In the genomic region with DNA sequence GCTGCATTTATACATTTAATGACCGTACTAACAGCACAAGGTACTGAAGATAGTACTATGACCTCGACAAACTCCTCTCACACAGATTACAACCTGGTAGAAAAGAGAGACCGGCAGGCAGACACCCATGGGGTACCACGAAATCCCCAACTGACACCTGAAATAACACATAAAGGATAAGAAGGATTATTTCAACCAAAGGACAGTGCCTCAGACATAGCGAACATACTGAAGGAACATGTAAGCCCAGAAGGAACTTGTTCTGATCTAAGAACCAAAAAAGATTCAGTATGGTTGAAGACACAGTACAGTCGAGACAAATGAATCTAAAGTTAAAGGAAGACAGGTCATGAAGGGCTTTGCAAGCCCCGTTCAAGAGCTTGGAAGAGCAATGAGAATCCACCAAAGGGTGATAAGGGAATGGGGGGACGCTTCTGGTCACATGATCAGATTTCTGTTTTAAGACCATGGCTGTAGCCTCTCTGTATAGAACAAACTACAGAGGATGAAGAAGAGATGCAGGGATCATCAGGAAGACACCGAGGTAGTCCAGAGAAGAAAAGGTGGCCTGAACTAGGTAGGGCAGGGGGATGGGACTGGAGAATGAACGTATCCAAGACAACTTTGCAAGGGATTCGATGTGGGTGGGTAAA, we compare ENCODE assay signal across 8 cellular contexts. TPM values are rescaled to one million over a fixed set of nuclear protein-coding genes. Genes with fewer than 3 reads are reported as not detected.
DNase-seq lines count a peak whose midpoint lies in the region; ATAC-seq and TF ChIP-seq lines count a peak whose summit lies in the region.

No MANE protein-coding gene starts in this region.

- H3K4me1 Mint-ChIP-seq in brain, result peaks cover 62% of the 10 kb centered on the region

- DNase-seq in heart right ventricle (no peak), cardiac septum (ENCODE audit: low spot score) (no peak), lung microvascular endothelial cell (ENCODE audit: low read depth in 2 of 2) (peak; percentile 13 to 35), retina (no peak), GOT3 (lab: John Stamatoyannopoulos, UW) (no peak)
- DNase-seq in activated CD4-positive, alpha-beta T cell treated with anti-CD3 and anti-CD28 coated beads, Interleukin-2, amount 50 U/mL, for 4 hours, result no peak

- H3K27me3 Mint-ChIP-seq in brain, result peaks cover 10% of the 10 kb centered on the region

- peaks cover 8 to 57% (median 37%) of the 10 kb centered on the region in 9 donors for H3K4me1 ChIP-seq in heart right ventricle

- H3K27ac ChIP-seq in heart right ventricle, result peak overlapping the region in 9 of 10 donors; percentile 89 to 99 (median 96)

- no peaks in the 10 kb centered on the region for H3K9me3 ChIP-seq in heart right ventricle

- no peaks in the 10 kb centered on the region for H3K27me3 ChIP-seq in heart right ventricle

- H3K4me3 ChIP-seq in heart right ventricle, result peak overlapping the region; percentile 81 to 100 (median 97)

- intact Hi-C loops in heart right ventricle (cut with DNase I), result loop anchor here in 5 of 10 donors (5.0 kb wide), 2 partner anchors 358 to 408 kb away; no protein-coding TSS in a partner anchor
- intact Hi-C loops in cardiac septum (cut with DNase I), result no loop called here

- ATAC-seq in heart right ventricle, result peak in 3 of 8 donors; percentile 0 to 2 (median 1)
- ATAC-seq in GM18858 (IDR thresholded peaks at IDR 0.05; ENCODE audit: unreplicated experiment), result no peak

- peak overlapping the region; percentile 92 to 98 (median 98) for H3K27ac Mint-ChIP-seq in brain

- H3K9me3 Mint-ChIP-seq in brain, result peaks cover 0 to 12% (median 0%) of the 10 kb centered on the region in 5 experiments

- H3K4me3 Mint-ChIP-seq in brain, result peak overlapping the region; percentile 93 to 99 (median 98)

- TF ChIP-seq CTCF in heart right ventricle (IDR thresholded peaks at IDR 0.05) (no peak), brain (conservative IDR thresholded peaks at IDR 0.05) (no peak)

- 31 to 32% methylated on average over 11 of the region's 11 CpGs for WGBS in heart right ventricle, 2 donors

- peaks cover 35% of the 10 kb centered on the region for H3K36me3 Mint-ChIP-seq in brain

- H3K36me3 ChIP-seq in heart right ventricle, result peaks cover 0 to 29% (median 12%) of the 10 kb centered on the region in 9 donors

RNA-seq across cellular contexts. Expression of a gene that starts 0.9 kb away (rescaled TPM):
- 10 to 100 TPM; 47.8 to 88.4 (median 54.0) TPM for total RNA-seq in heart right ventricle
- 10 to 100 TPM; 13.2 to 53.4 TPM for polyA plus RNA-seq in heart right ventricle
- 55.1 TPM for total RNA-seq in cardiac septum
- 24.4 TPM for polyA plus RNA-seq in brain (ENCODE audit: insufficient read depth, low read depth, low replicate concordance)
- 161 and 185 TPM in 2 replicates for total RNA-seq in lung microvascular endothelial cell

RNA-seq across cellular contexts. Expression of a gene that starts 26.3 kb away (rescaled TPM):
- total RNA-seq in heart right ventricle (10 to 100 TPM in 2 of 10 donors, 1 to 10 TPM in 8; 4.8 to 11.4 (median 6.7) TPM), cardiac septum (7.4 TPM), lung microvascular endothelial cell (5.4 and 7.1 TPM in 2 replicates)
- polyA plus RNA-seq in heart right ventricle (10 to 100 TPM in 1 of 2 donors, 1 to 10 TPM in 1; 6.0 to 11.0 TPM), brain (ENCODE audit: insufficient read depth, low read depth, low replicate concordance) (8.8 TPM)

Comparison
In these comparisons a context has a peak if more than half of its experiments do, and no peak if none do; other contexts are left out.
1. DNase-seq: peak in lung microvascular endothelial cell (2 of 2); none in heart right ventricle (0 of 2), cardiac septum (single experiment), retina (single experiment), GOT3 (single experiment) and activated CD4-positive, alpha-beta T cell treated with anti-CD3 and anti-CD28 coated beads, Interleukin-2, amount 50 U/mL, for 4 hours (0 of 2).